In genomic region chr14:51087024-51087423, GRCh38 we compare ENCODE assay signal across 11 cellular contexts. TPM values are rescaled to one million over a fixed set of nuclear protein-coding genes. Genes with fewer than 3 reads are reported as not detected.
A peak's percentile ranks its signal among the peaks of the same experiment; 100 is the strongest.
DNase-seq lines count a peak whose midpoint lies in the region; ATAC-seq and TF ChIP-seq lines count a peak whose summit lies in the region.
"Had no signal": no experiment of that assay in that cellular context is flagged by ENCODE, and none has a peak within 500 bp of the region (broad histone marks: within the 10 kb centered on the region; RNA-seq: fewer than 3 reads in every experiment).

No MANE protein-coding gene starts in this region.

- peaks cover 10% of the 10 kb centered on the region for H3K4me1 Mint-ChIP-seq in GM23338
- peaks cover 3% of the 10 kb centered on the region for H3K4me1 Mint-ChIP-seq in activated naive CD8-positive, alpha-beta T cell treated with anti-CD3 and anti-CD28 coated beads for 36 hours

- H2AFZ ChIP-seq in GM23338 = no peak overlapping the region

- no peaks in the 10 kb centered on the region for H3K36me3 Mint-ChIP-seq in GM23338 (ENCODE audit: low read depth)
- no peaks in the 10 kb centered on the region for H3K36me3 Mint-ChIP-seq in activated naive CD8-positive, alpha-beta T cell treated with anti-CD3 and anti-CD28 coated beads for 36 hours

- H3K27ac Mint-ChIP-seq in GM23338 = no peak overlapping the region
- H3K27ac Mint-ChIP-seq in activated naive CD8-positive, alpha-beta T cell treated with anti-CD3 and anti-CD28 coated beads for 36 hours = no peak overlapping the region

- H3K4me1 ChIP-seq in GM23338 (ENCODE audit: insufficient read depth) = no peaks in the 10 kb centered on the region
- H3K4me1 ChIP-seq: gastroesophageal sphincter had no signal

- no peaks in the 10 kb centered on the region for H3K27me3 Mint-ChIP-seq in GM23338 (ENCODE audit: insufficient read depth, low read depth, poor library complexity)
- H3K27me3 Mint-ChIP-seq in activated naive CD8-positive, alpha-beta T cell treated with anti-CD3 and anti-CD28 coated beads for 36 hours = no peaks in the 10 kb centered on the region

- H3K4me2 ChIP-seq in GM23338 = no peak overlapping the region

- no peaks in the 10 kb centered on the region for H3K9me2 ChIP-seq in GM23338 (ENCODE audit: insufficient read depth)

- H3K36me3 ChIP-seq in GM23338 (ENCODE audit: insufficient read depth) = no peaks in the 10 kb centered on the region
- H3K36me3 ChIP-seq: gastroesophageal sphincter had no signal

- no peak overlapping the region for H3K4me3 Mint-ChIP-seq in GM23338
- no peak overlapping the region for H3K4me3 Mint-ChIP-seq in activated naive CD8-positive, alpha-beta T cell treated with anti-CD3 and anti-CD28 coated beads for 36 hours

- H3K27me3 ChIP-seq in GM23338 (ENCODE audit: insufficient read depth) = peaks cover 1% of the 10 kb centered on the region

- no peak for TF ChIP-seq CTCF in GM23338 (conservative IDR thresholded peaks at IDR 0.05; ENCODE audit: low read depth in 2 of 2)
- TF ChIP-seq CTCF in fibroblast of mammary gland (conservative IDR thresholded peaks at IDR 0.05; ENCODE audit: control insufficient read depth, insufficient read depth, low read depth, low read length) = no peak

- H3K79me2 ChIP-seq in GM23338 (replicated peaks; ENCODE audit: insufficient read depth) = no peaks in the 10 kb centered on the region

- no peak overlapping the region for H3K27ac ChIP-seq in GM23338 (ENCODE audit: low read depth)
- H3K27ac ChIP-seq: gastroesophageal sphincter had no signal

- H4K20me1 ChIP-seq in GM23338 (replicated peaks; ENCODE audit: insufficient read depth) = no peaks in the 10 kb centered on the region

- ATAC-seq in GM23338 = peak; percentile 75
- ATAC-seq in GM21786 (IDR thresholded peaks at IDR 0.05; ENCODE audit: unreplicated experiment) = no peak
- ATAC-seq: gastroesophageal sphincter had no signal

- no peaks in the 10 kb centered on the region for H3F3A ChIP-seq in GM23338 (replicated peaks; ENCODE audit: low read depth)

- no peaks in the 10 kb centered on the region for H3K9me3 Mint-ChIP-seq in GM23338
- H3K9me3 Mint-ChIP-seq in activated naive CD8-positive, alpha-beta T cell treated with anti-CD3 and anti-CD28 coated beads for 36 hours = no peaks in the 10 kb centered on the region

- H3K4me3 ChIP-seq in GM23338 (no peak overlapping the region), fibroblast of mammary gland (ENCODE audit: control insufficient read depth, low read depth, low read length) (no peak overlapping the region)
- H3K4me3 ChIP-seq: gastroesophageal sphincter had no signal

- peak; percentile 51 for DNase-seq in COR-L47 (lab: John Stamatoyannopoulos, UW)
- peak; percentile 41 for DNase-seq in GM23338 (ENCODE audit: low spot score)
- DNase-seq in NCI-H510A (lab: John Stamatoyannopoulos, UW) = peak; percentile 44
- peak; percentile 35 for DNase-seq in fibroblast of mammary gland (ENCODE audit: low read depth)
- DNase-seq in activated effector memory CD4-positive, alpha-beta T cell treated with Interleukin-2 at 50 U/mL for 16 hours = no peak
- DNase-seq in activated naive CD8-positive, alpha-beta T cell treated with anti-CD3 and anti-CD28 coated beads for 36 hours = no peak
- no peak for DNase-seq in AG20443 (ENCODE audit: low spot score)
- DNase-seq: NCI-H187, T-helper 1 cell had no signal

TF ChIP-seq in GM23338, 12 proteins besides CTCF, POLR2A, EP300 and RAD21 (continues in another document):
- no peak for TF ChIP-seq POLR2AphosphoS5 (IDR thresholded peaks at IDR 0.05; ENCODE audit: low read depth)
- no peak for TF ChIP-seq ZNF114 (CRISPR knock-in tag; IDR thresholded peaks at IDR 0.05)
- no peak for TF ChIP-seq EZH2 (IDR thresholded peaks at IDR 0.05; ENCODE audit: low read depth, unreplicated experiment)
- no peak for TF ChIP-seq CREB1 (CRISPR knock-in tag; IDR thresholded peaks at IDR 0.05; ENCODE audit: low read depth)
- no peak for TF ChIP-seq EZH2phosphoT487 (IDR thresholded peaks at IDR 0.05; ENCODE audit: unreplicated experiment)
- TF ChIP-seq, protein P1, sequence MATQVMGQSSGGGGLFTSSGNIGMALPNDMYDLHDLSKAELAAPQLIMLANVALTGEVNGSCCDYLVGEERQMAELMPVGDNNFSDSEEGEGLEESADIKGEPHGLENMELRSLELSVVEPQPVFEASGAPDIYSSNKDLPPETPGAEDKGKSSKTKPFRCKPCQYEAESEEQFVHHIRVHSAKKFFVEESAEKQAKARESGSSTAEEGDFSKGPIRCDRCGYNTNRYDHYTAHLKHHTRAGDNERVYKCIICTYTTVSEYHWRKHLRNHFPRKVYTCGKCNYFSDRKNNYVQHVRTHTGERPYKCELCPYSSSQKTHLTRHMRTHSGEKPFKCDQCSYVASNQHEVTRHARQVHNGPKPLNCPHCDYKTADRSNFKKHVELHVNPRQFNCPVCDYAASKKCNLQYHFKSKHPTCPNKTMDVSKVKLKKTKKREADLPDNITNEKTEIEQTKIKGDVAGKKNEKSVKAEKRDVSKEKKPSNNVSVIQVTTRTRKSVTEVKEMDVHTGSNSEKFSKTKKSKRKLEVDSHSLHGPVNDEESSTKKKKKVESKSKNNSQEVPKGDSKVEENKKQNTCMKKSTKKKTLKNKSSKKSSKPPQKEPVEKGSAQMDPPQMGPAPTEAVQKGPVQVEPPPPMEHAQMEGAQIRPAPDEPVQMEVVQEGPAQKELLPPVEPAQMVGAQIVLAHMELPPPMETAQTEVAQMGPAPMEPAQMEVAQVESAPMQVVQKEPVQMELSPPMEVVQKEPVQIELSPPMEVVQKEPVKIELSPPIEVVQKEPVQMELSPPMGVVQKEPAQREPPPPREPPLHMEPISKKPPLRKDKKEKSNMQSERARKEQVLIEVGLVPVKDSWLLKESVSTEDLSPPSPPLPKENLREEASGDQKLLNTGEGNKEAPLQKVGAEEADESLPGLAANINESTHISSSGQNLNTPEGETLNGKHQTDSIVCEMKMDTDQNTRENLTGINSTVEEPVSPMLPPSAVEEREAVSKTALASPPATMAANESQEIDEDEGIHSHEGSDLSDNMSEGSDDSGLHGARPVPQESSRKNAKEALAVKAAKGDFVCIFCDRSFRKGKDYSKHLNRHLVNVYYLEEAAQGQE (IDR thresholded peaks at IDR 0.05; ENCODE audit: unreplicated experiment) = no peak
- TF ChIP-seq JUNB (IDR thresholded peaks at IDR 0.05; ENCODE audit: unreplicated experiment) = no peak
- TF ChIP-seq ZNF331 (CRISPR knock-in tag; IDR thresholded peaks at IDR 0.05; ENCODE audit: low read depth) = no peak

RNA-seq across cellular contexts. Expression of gene TRIM9, which starts 7.9 kb away (rescaled TPM):
- 6.2 and 8.4 TPM in 2 replicates for total RNA-seq in GM23338 (2014; rRNA removed; shearing (Covaris generic))
- polyA plus RNA-seq in GM23338 (2016; fragmentation: Nextera tagmentation; extraction: Ambion mirVana) = 3.7 and 4.4 TPM in 2 replicates
- 1 to 10 TPM; 6.1 to 6.2 TPM for total RNA-seq in activated naive CD8-positive, alpha-beta T cell treated with anti-CD3 and anti-CD28 coated beads for 36 hours

Comparison
In these comparisons a context has a peak if more than half of its experiments do, and no peak if none do; other contexts are left out.
1. DNase-seq: peak in COR-L47 (single experiment), GM23338 (single experiment), NCI-H510A (single experiment) and fibroblast of mammary gland (single experiment); none in activated effector memory CD4-positive, alpha-beta T cell treated with Interleukin-2 at 50 U/mL for 16 hours (single experiment), activated naive CD8-positive, alpha-beta T cell treated with anti-CD3 and anti-CD28 coated beads for 36 hours (single experiment) and AG20443 (single experiment).